In the genomic region with DNA sequence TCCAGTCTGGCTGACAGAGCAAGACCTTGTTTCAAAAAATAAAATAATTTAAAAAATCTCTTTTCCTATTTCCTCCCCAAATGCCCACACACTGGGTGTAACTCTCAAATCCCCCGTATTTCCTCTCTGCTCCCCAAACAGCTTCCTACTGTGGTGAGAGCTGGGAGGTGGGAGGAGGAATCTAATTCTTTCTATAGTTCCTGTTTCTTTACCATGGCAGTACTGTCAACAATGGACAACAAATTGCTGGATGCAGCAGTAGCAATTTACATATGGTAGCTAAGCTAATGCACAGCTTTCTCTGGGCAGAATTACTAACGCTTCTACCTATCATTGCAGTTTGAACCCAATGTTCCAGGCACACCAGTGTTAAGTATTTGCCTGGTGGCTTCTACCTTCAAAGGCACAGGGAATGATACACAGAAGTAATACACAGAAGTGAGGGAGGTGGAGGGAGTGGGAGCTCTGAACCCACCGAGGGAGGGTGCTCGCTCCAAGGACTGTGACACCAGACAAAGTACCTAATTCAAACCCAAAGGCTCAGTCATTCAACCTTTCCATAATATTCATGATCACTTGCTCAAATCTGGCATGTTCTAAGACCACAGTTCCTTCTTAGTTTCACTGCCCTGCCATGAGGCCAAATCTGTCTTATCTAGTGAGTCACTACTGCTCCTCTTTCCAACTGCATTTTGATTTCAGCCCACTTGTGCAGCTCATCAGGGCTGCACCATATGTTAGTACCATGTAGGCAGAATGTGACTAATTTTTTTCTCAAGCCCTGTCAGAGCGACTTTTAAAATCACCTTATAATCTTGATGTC, we compare ENCODE assay signal across 8 cellular contexts. TPM values are rescaled to one million over a fixed set of nuclear protein-coding genes. Genes with fewer than 3 reads are reported as not detected.
A peak's percentile ranks its signal among the peaks of the same experiment; 100 is the strongest.
DNase-seq lines count a peak whose midpoint lies in the region; ATAC-seq, FAIRE-seq and TF ChIP-seq lines count a peak whose summit lies in the region.

No MANE protein-coding gene starts in this region.

- H3K9me3 ChIP-seq in DOHH2 (ENCODE audit: control insufficient read depth, insufficient read depth, low read length) (no peaks in the 10 kb centered on the region), PC-3 (ENCODE audit: low read length) (no peaks in the 10 kb centered on the region)

- peaks cover 72% of the 10 kb centered on the region for H3K4me1 ChIP-seq in DOHH2 (ENCODE audit: control insufficient read depth, low read length)
- peaks cover 22% of the 10 kb centered on the region for H3K4me1 ChIP-seq in PC-3 (ENCODE audit: insufficient read depth, low read length)

- H3K27me3 ChIP-seq in DOHH2 (ENCODE audit: control insufficient read depth, low read length) (no peaks in the 10 kb centered on the region), PC-3 (ENCODE audit: low read length) (no peaks in the 10 kb centered on the region), bronchial epithelial cell (ENCODE audit: control insufficient read depth, insufficient read depth, low read length) (no peaks in the 10 kb centered on the region)

- peak; percentile 37 for ATAC-seq in HG02623 (IDR thresholded peaks at IDR 0.05; ENCODE audit: unreplicated experiment)
- peak; percentile 74 for ATAC-seq in PC-3
- ATAC-seq in HG02588 (IDR thresholded peaks at IDR 0.05; ENCODE audit: unreplicated experiment) = no peak

- intact Hi-C loops in PC-3 (cut with micrococcal nuclease) = no loop called here

- H3K4me1 Mint-ChIP-seq in mesothelial cell of epicardium = peaks cover 42% of the 10 kb centered on the region

- peak; percentile 31 for DNase-seq in PC-3
- DNase-seq in bronchial epithelial cell (ENCODE audit: low read depth) = peak; percentile 73
- DNase-seq in mesothelial cell of epicardium (ENCODE audit: low spot score in 2 of 2, unreplicated experiment in 2 of 2) = no peak
- no peak for DNase-seq in NCI-H1436 (lab: John Stamatoyannopoulos, UW)
- DNase-seq in DMS153 treated with DMSO at 0.1 percent for 48 hours (lab: John Stamatoyannopoulos, UW; ENCODE audit: unreplicated experiment) = no peak

- no peak overlapping the region for H2AFZ ChIP-seq in PC-3 (ENCODE audit: low read length)

- H3K4me3 Mint-ChIP-seq in mesothelial cell of epicardium = no peak overlapping the region

- CTCF ChIA-PET in PC-3 (lab: Charles Lee) = interaction anchor here (0.6 kb wide), 1 partner anchor 38 kb away, joined by 3 read pairs; no protein-coding TSS in a partner anchor

- BruUV-seq in PC-3 (replicated peaks; lab: Mats Ljungman, UMichigan) = no TSS peak

- peaks cover 37% of the 10 kb centered on the region for H3K36me3 ChIP-seq in DOHH2 (ENCODE audit: control insufficient read depth, low read length)
- H3K36me3 ChIP-seq in PC-3 (ENCODE audit: low read depth, low read length) = no peaks in the 10 kb centered on the region
- H3K36me3 ChIP-seq in bronchial epithelial cell (ENCODE audit: control insufficient read depth, insufficient read depth, low read length) = no peaks in the 10 kb centered on the region

- no peaks in the 10 kb centered on the region for H3K27me3 Mint-ChIP-seq in mesothelial cell of epicardium (ENCODE audit: low read depth)

- no peak for FAIRE-seq in bronchial epithelial cell (lab: Jason Lieb, UNC)

- no peak overlapping the region for H3K27ac ChIP-seq in DOHH2 (ENCODE audit: low read depth, low read length)
- H3K27ac ChIP-seq in PC-3 (ENCODE audit: low read length) = peak overlapping the region; percentile 30; the same call in 1 of the 2 replicates

- H3K4me3 ChIP-seq in DOHH2 (ENCODE audit: low read length) (0 out of 2 replicates have a peak overlapping the region, but pooled peaks have one; percentile 6), PC-3 (ENCODE audit: low read length) (no peak overlapping the region), bronchial epithelial cell (ENCODE audit: low read depth, low read length) (no peak overlapping the region)

- POLR2A ChIA-PET in PC-3 (lab: Charles Lee; ENCODE audit: unreplicated experiment) = no interaction called here

- H3K9me2 ChIP-seq in DOHH2 (replicated peaks; ENCODE audit: control insufficient read depth, low read length) (no peaks in the 10 kb centered on the region), PC-3 (replicated peaks; ENCODE audit: low read length) (no peaks in the 10 kb centered on the region)

- H3K9ac ChIP-seq in PC-3 (ENCODE audit: low read length) = no peak overlapping the region

- no peaks in the 10 kb centered on the region for H3K9me3 Mint-ChIP-seq in mesothelial cell of epicardium

- peaks cover 100% of the 10 kb centered on the region for H3K79me2 ChIP-seq in DOHH2 (ENCODE audit: control insufficient read depth, low read length)
- peaks cover 97% of the 10 kb centered on the region for H3K79me2 ChIP-seq in PC-3 (ENCODE audit: low read length)

- H3K4me2 ChIP-seq in DOHH2 (ENCODE audit: low read length) (peak overlapping the region; percentile 31), PC-3 (ENCODE audit: low read length) (no peak overlapping the region)

- H3F3A ChIP-seq in DOHH2 (ENCODE audit: control insufficient read depth, insufficient read depth) (peaks cover 6% of the 10 kb centered on the region; the same call in 1 of the 2 replicates), PC-3 (ENCODE audit: low read length, unreplicated experiment) (no peaks in the 10 kb centered on the region)

- peak overlapping the region; percentile 23 for H3K27ac Mint-ChIP-seq in mesothelial cell of epicardium

- H4K20me1 ChIP-seq in DOHH2 (ENCODE audit: control insufficient read depth, insufficient read depth, low read depth, low read length) (peaks cover 13% of the 10 kb centered on the region), PC-3 (ENCODE audit: low read length) (0 out of 2 replicates have a peak, but pooled peaks cover 5% of the 10 kb centered on the region)

- H3K36me3 Mint-ChIP-seq in mesothelial cell of epicardium = no peaks in the 10 kb centered on the region

- TF ChIP-seq CTCF in DOHH2 (IDR thresholded peaks at IDR 0.05; ENCODE audit: low read depth, low read length, poor library complexity, severe bottlenecking) (no peak), PC-3 (conservative IDR thresholded peaks at IDR 0.05; ENCODE audit: low read depth, low read length) (no peak), bronchial epithelial cell (IDR thresholded peaks at IDR 0.05; ENCODE audit: insufficient read depth, low read length, severe bottlenecking) (no peak), mesothelial cell of epicardium (IDR thresholded peaks at IDR 0.05; ENCODE audit: unreplicated experiment) (no peak)

RNA-seq across cellular contexts. Expression of a gene that starts 37.9 kb away (rescaled TPM):
- total RNA-seq in PC-3 (2014; rRNA removed) = 80.1 and 92.7 TPM in 2 replicates
- total RNA-seq in bronchial epithelial cell = 63.4 and 94.2 TPM in 2 replicates
- 119 to 123 TPM (median 120 TPM) in 3 replicates for total RNA-seq in mesothelial cell of epicardium

RNA-seq across cellular contexts. Expression of a gene that starts 50.4 kb away (rescaled TPM):
- total RNA-seq in PC-3 (2014; rRNA removed) (167 and 212 TPM in 2 replicates), bronchial epithelial cell (124 and 147 TPM in 2 replicates), mesothelial cell of epicardium (44.3 to 45.9 TPM (median 45.1 TPM) in 3 replicates)

Comparison
In these comparisons a context has a peak if more than half of its experiments do, and no peak if none do; other contexts are left out.
1. DNase-seq: peak in PC-3 (single experiment) and bronchial epithelial cell (single experiment); none in mesothelial cell of epicardium (0 of 2), NCI-H1436 (single experiment) and DMS153 treated with DMSO at 0.1 percent for 48 hours (single experiment).